ENCODE assay signal across 10 cellular contexts in the genomic region with DNA sequence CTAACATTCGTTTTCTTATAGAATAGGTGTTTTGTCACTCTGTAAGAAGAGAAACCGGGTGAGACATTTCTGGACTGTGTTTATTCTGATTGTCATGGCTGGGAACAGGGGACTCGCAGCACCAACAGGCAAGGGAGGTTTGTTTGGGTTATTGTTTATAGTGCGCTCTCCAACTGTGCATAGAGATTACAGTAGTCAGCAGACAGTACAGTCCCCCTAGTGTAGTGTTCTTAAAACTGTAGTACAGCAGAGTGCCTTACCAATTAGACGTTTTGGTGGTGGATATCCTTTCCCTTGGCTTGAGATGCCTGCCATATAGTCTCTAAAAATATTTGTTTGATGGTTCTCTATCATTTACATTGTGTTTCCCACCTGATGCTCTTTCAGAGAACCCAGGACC. TPM values are rescaled to one million over a fixed set of nuclear protein-coding genes. Genes with fewer than 3 reads are reported as not detected.
DNase-seq lines count a peak whose midpoint lies in the region; ATAC-seq lines count a peak whose summit lies in the region.
"Had no signal": no experiment of that assay in that cellular context is flagged by ENCODE, and none has a peak within 500 bp of the region (broad histone marks: within the 10 kb centered on the region; RNA-seq: fewer than 3 reads in every experiment).

No MANE protein-coding gene starts in this region.

- no peak overlapping the region for H2BK5ac ChIP-seq in neuronal stem cell (ENCODE audit: low read length)

- H3K4me3 ChIP-seq in endocrine pancreas (ENCODE audit: control insufficient read depth, insufficient read depth, low read length) (peak overlapping the region; percentile 6), neuronal stem cell (ENCODE audit: low read length in 2 of 2) (no peak overlapping the region)
- H3K4me3 ChIP-seq: mucosa of descending colon had no signal

- H3K4me1 ChIP-seq in endocrine pancreas (ENCODE audit: control insufficient read depth, insufficient read depth, low read length) (peaks cover 17% of the 10 kb centered on the region), neuronal stem cell (ENCODE audit: control insufficient read depth in 2 of 2, insufficient read depth in 1 of 2, low read depth in 1 of 2, low read length in 2 of 2) (peaks cover 8 to 9% of the 10 kb centered on the region in 2 donors)

- no peak overlapping the region for H3K23ac ChIP-seq in neuronal stem cell (ENCODE audit: low read depth, low read length, poor library complexity)

- no peak overlapping the region for H2BK15ac ChIP-seq in neuronal stem cell (ENCODE audit: low read length)

- no peak overlapping the region for H3K18ac ChIP-seq in neuronal stem cell (ENCODE audit: low read length)

- H3K36me3 ChIP-seq in endocrine pancreas (ENCODE audit: control insufficient read depth, insufficient read depth, low read length): no peaks in the 10 kb centered on the region
- no peaks in the 10 kb centered on the region for H3K36me3 ChIP-seq in neuronal stem cell (replicated peaks in 1 of 2; ENCODE audit: control insufficient read depth in 2 of 2, insufficient read depth in 2 of 2, low read length in 2 of 2)

- H4K8ac ChIP-seq in neuronal stem cell (ENCODE audit: low read depth, low read length): no peak overlapping the region

- H3K27me3 ChIP-seq in endocrine pancreas (ENCODE audit: control insufficient read depth, insufficient read depth, low read length) (no peaks in the 10 kb centered on the region), neuronal stem cell (ENCODE audit: control insufficient read depth in 3 of 3, insufficient read depth in 3 of 3, low read depth in 1 of 3, low read length in 3 of 3) (peaks cover 4 to 34% (median 10%) of the 10 kb centered on the region in 3 experiments)

- no peak overlapping the region for H3K4me2 ChIP-seq in neuronal stem cell (ENCODE audit: insufficient read depth, low read length, poor library complexity, severe bottlenecking)

- H4K91ac ChIP-seq in neuronal stem cell (ENCODE audit: low read depth, low read length, poor library complexity): no peak overlapping the region

- ATAC-seq in GM21423 (IDR thresholded peaks at IDR 0.05; ENCODE audit: unreplicated experiment): no peak

- H2BK120ac ChIP-seq in neuronal stem cell (ENCODE audit: low read depth, low read length): no peak overlapping the region

- H3K4ac ChIP-seq in neuronal stem cell (ENCODE audit: low read length): no peak overlapping the region

- no peaks in the 10 kb centered on the region for H3K79me1 ChIP-seq in neuronal stem cell (ENCODE audit: low read depth, low read length)

- H2BK12ac ChIP-seq in neuronal stem cell (ENCODE audit: low read length): no peak overlapping the region

- no peak overlapping the region for H3K27ac ChIP-seq in neuronal stem cell (replicated peaks; ENCODE audit: low read length)

- no peak overlapping the region for H2AK5ac ChIP-seq in neuronal stem cell (ENCODE audit: low read depth, low read length)

- H3K9me3 ChIP-seq in endocrine pancreas (ENCODE audit: control insufficient read depth, low read length): no peaks in the 10 kb centered on the region
- no peaks in the 10 kb centered on the region for H3K9me3 ChIP-seq in neuronal stem cell (replicated peaks in 1 of 2; ENCODE audit: control insufficient read depth in 2 of 2, insufficient read depth in 1 of 2, low read depth in 1 of 2, low read length in 2 of 2)
- H3K9me3 ChIP-seq: mucosa of descending colon had no signal

- no peak overlapping the region for H3K14ac ChIP-seq in neuronal stem cell (ENCODE audit: low read length)

- DNase-seq in NCI-H82 (lab: John Stamatoyannopoulos, UW) (peak; percentile 32), NCI-H82 treated with DMSO at 0.1 percent for 48 hours (lab: John Stamatoyannopoulos, UW; ENCODE audit: unreplicated experiment) (no peak), NCI-H1105 treated with DMSO at 0.1 percent for 48 hours (lab: John Stamatoyannopoulos, UW) (peak; percentile 24), neuronal stem cell (ENCODE audit: low spot score) (no peak), NCI-H2081 (lab: John Stamatoyannopoulos, UW) (no peak)
- no peak for DNase-seq in stimulated activated CD4-positive, alpha-beta T cell treated with anti-CD3 and anti-CD28 coated beads, Interleukin-15, amount 100 ng/mL, for 24 hours
- DNase-seq: activated T-cell treated with anti-CD3 and anti-CD28 coated beads, Interleukin-2, amount 50 U/mL, for 24 hours had no signal

- no CpG with 5 or more reads among the region's 5 CpGs for WGBS in neuronal stem cell (ENCODE audit: extremely low coverage in 2 of 2, insufficient read length in 2 of 2, insufficient replicate concordance in 1 of 2), 2 donors

- peak overlapping the region; percentile 97 for H2AFZ ChIP-seq in neuronal stem cell (ENCODE audit: low read length)

- H3K9ac ChIP-seq in endocrine pancreas (ENCODE audit: control insufficient read depth, insufficient read depth, low read length) (no peak overlapping the region), neuronal stem cell (ENCODE audit: low read depth, low read length, poor library complexity) (no peak overlapping the region)

RNA-seq across cellular contexts. Expression of a gene that starts 0.8 kb away (rescaled TPM):
- 0.95 TPM for polyA plus RNA-seq in neuronal stem cell (2013, experiment 1 of 2)
- 0.97 TPM for polyA plus RNA-seq in neuronal stem cell (2013, experiment 2 of 2)

Comparison
In these comparisons a context has a peak if more than half of its experiments do, and no peak if none do; other contexts are left out.
1. DNase-seq: peak in NCI-H82 (single experiment) and NCI-H1105 treated with DMSO at 0.1 percent for 48 hours (single experiment); none in NCI-H82 treated with DMSO at 0.1 percent for 48 hours (single experiment), neuronal stem cell (single experiment), stimulated activated CD4-positive, alpha-beta T cell treated with anti-CD3 and anti-CD28 coated beads, Interleukin-15, amount 100 ng/mL, for 24 hours (single experiment) and NCI-H2081 (0 of 2).